23 cellular contexts compared by ENCODE assay signal in the genomic region with DNA sequence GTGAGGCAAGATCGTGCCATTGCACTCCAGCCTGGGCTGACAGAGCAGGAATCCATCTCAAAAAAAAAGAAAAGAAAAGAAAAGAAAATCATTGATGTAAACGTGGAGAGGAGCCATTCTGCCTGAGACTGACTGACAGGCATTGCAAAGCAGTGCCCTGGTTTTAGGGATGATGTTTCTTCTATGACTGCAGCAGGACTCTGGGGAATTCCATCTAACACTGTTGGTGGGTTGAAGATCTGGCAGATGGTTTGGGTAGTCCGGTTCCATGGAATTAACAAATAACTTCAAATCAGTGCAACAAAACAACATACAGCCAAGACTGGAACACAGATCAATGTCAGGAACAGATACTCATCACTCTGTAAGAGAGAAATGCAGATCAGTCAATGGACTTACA. TPM values are rescaled to one million over a fixed set of nuclear protein-coding genes. Genes with fewer than 3 reads are reported as not detected.
"Had no signal": no experiment of that assay in that cellular context is flagged by ENCODE, and none has a peak within 500 bp of the region (broad histone marks: within the 10 kb centered on the region; RNA-seq: fewer than 3 reads in every experiment).

No MANE protein-coding gene starts in this region.

- H3K27me3 ChIP-seq: gastroesophageal sphincter, pancreas, suprapubic skin, thyroid gland had no signal

- H3K4me3 ChIP-seq: esophagus squamous epithelium, gastroesophageal sphincter, left ventricle myocardium inferior, lower lobe of right lung, pancreas, smooth muscle cell, suprapubic skin, thyroid gland had no signal

- H3K27me3 Mint-ChIP-seq: progenitor cell of endocrine pancreas, type B pancreatic cell had no signal

- H3K9me3 ChIP-seq: esophagus squamous epithelium, gastroesophageal sphincter, left ventricle myocardium inferior, lower lobe of right lung, pancreas, suprapubic skin, thyroid gland had no signal

- H3K4me1 Mint-ChIP-seq: neural crest cell had no signal

- H3K36me3 Mint-ChIP-seq: naive thymus-derived CD8-positive, alpha-beta T cell; type B pancreatic cell had no signal

- H3K4me2 ChIP-seq: smooth muscle cell had no signal

- H3K4me3 Mint-ChIP-seq: effector memory CD8-positive, alpha-beta T cell; naive thymus-derived CD8-positive, alpha-beta T cell; neural crest cell; type B pancreatic cell had no signal

- H3K27ac ChIP-seq: epithelial cell of prostate, esophagus squamous epithelium, gastroesophageal sphincter, left ventricle myocardium inferior, lower lobe of right lung, pancreas, suprapubic skin, thyroid gland had no signal

- ATAC-seq: effector memory CD8-positive, alpha-beta T cell; gastroesophageal sphincter; left cardiac atrium; lower lobe of right lung; naive thymus-derived CD8-positive, alpha-beta T cell; pancreas; right cardiac atrium had no signal

- FAIRE-seq: kidney, pancreas, urothelium cell line had no signal

- DNase-seq: effector memory CD8-positive, alpha-beta T cell; esophagus squamous epithelium; glutamatergic neuron; kidney; left cardiac atrium; left ventricle myocardium inferior; lower lobe of right lung; mesendoderm; naive thymus-derived CD8-positive, alpha-beta T cell; nucleus accumbens; pancreas; right cardiac atrium; stimulated activated CD4-positive, alpha-beta T cell treated with anti-CD3 and anti-CD28 coated beads, Interleukin-2, amount 100 ng/mL, for 48 hours; stimulated activated naive CD4-positive, alpha-beta T cell treated with Interleukin-2 at 50 U/mL for 16 hours; thyroid gland had no signal

- H3K36me3 ChIP-seq: esophagus squamous epithelium, gastroesophageal sphincter, left ventricle myocardium inferior, lower lobe of right lung, pancreas, suprapubic skin, thyroid gland had no signal

- H3K9me3 Mint-ChIP-seq: effector memory CD8-positive, alpha-beta T cell; naive thymus-derived CD8-positive, alpha-beta T cell; neural crest cell; type B pancreatic cell had no signal

- H3K4me1 ChIP-seq: gastroesophageal sphincter, left ventricle myocardium inferior, lower lobe of right lung, pancreas, suprapubic skin had no signal

- H3K27ac Mint-ChIP-seq: effector memory CD8-positive, alpha-beta T cell; naive thymus-derived CD8-positive, alpha-beta T cell; progenitor cell of endocrine pancreas; type B pancreatic cell had no signal

RNA-seq across cellular contexts. Expression of a gene that starts 17.8 kb away (rescaled TPM):
- total RNA-seq: naive thymus-derived CD8-positive, alpha-beta T cell; neural crest cell had no signal
- polyA plus RNA-seq: naive thymus-derived CD8-positive, alpha-beta T cell had no signal
